In the genomic region with DNA sequence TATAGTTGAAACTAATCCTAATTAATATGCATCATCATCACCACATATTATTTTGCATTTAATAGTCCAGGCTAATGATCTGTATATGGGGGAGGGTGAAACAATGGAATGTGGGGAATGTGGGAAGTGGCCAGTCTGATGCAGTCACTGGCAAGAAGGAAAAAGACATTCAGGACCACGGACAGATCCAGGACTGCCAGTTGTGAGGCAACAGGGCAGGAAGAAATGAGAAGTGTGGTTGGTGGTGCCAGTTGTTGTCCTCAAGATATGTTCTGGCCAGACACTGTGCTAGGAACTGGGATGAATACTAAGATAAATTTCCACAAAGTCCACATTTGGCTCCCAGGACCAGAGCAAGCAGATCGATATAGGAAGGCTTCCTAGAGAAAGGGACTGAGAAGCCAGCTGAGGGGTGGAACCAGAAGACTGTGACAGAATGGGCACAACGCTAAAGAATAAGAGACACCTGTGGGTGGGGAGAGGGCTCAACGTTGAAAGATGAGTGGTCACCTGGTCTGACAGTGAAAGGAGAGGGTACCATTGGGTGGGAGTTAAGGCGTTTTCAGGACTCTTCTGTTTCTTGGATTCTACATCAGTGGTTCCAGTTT, we compare ENCODE assay signal across 8 cellular contexts. TPM values are rescaled to one million over a fixed set of nuclear protein-coding genes. Genes with fewer than 3 reads are reported as not detected.
DNase-seq lines count a peak whose midpoint lies in the region; ATAC-seq and TF ChIP-seq lines count a peak whose summit lies in the region.

No MANE protein-coding gene starts in this region.

- H3K9me3 ChIP-seq in PC-3 (ENCODE audit: low read length) = no peaks in the 10 kb centered on the region

- no peak for ATAC-seq in PC-3

- H3K36me3 ChIP-seq in PC-3 (ENCODE audit: low read depth, low read length) = no peaks in the 10 kb centered on the region

- H4K20me1 ChIP-seq in PC-3 (ENCODE audit: low read length) = no peaks in the 10 kb centered on the region

- H3K4me1 ChIP-seq in PC-3 (ENCODE audit: insufficient read depth, low read length) = no peaks in the 10 kb centered on the region

- H3K27me3 ChIP-seq in PC-3 (ENCODE audit: low read length) = peaks cover 23% of the 10 kb centered on the region; the same call in 1 of the 2 replicates

- no peaks in the 10 kb centered on the region for H3K9me2 ChIP-seq in PC-3 (replicated peaks; ENCODE audit: low read length)

- H3K9ac ChIP-seq in PC-3 (ENCODE audit: low read length) = no peak overlapping the region

- H3K4me2 ChIP-seq in PC-3 (ENCODE audit: low read length) = no peak overlapping the region

- no peak overlapping the region for H3K27ac ChIP-seq in PC-3 (ENCODE audit: low read length)

- CTCF ChIA-PET in PC-3 (lab: Charles Lee) = no interaction called here

- TF ChIP-seq CTCF in PC-3 (conservative IDR thresholded peaks at IDR 0.05; ENCODE audit: low read depth, low read length) (no peak), epithelial cell of esophagus (IDR thresholded peaks at IDR 0.05; ENCODE audit: insufficient read depth, low read depth, low read length, missing control alignments) (no peak), retinal pigment epithelial cell (conservative IDR thresholded peaks at IDR 0.05; ENCODE audit: low read depth, low read length) (no peak)

- intact Hi-C loops in PC-3 (cut with micrococcal nuclease) = loop anchor here (1.0 kb wide), 1 partner anchor 19 kb away; no protein-coding TSS in a partner anchor

- H2AFZ ChIP-seq in PC-3 (ENCODE audit: low read length) = no peak overlapping the region

- H3K4me3 ChIP-seq in PC-3 (ENCODE audit: low read length) (no peak overlapping the region), epithelial cell of esophagus (ENCODE audit: low read length) (no peak overlapping the region), retinal pigment epithelial cell (ENCODE audit: low read length) (no peak overlapping the region)

- POLR2A ChIA-PET in PC-3 (lab: Charles Lee; ENCODE audit: unreplicated experiment) = no interaction called here

- no peaks in the 10 kb centered on the region for H3F3A ChIP-seq in PC-3 (ENCODE audit: low read length, unreplicated experiment)

- H3K79me2 ChIP-seq in PC-3 (ENCODE audit: low read length) = no peaks in the 10 kb centered on the region

- DNase-seq in activated CD4-positive, alpha-beta T cell treated with anti-CD3 and anti-CD28 coated beads for 48 hours = peak; percentile 15
- no peak for DNase-seq in activated CD4-positive, alpha-beta T cell treated with anti-CD3 and anti-CD28 coated beads, Interleukin-2, amount 50 U/mL, for 48 hours
- peak; percentile 77 for DNase-seq in PC-3
- peak; percentile 70 for DNase-seq in epithelial cell of esophagus (ENCODE audit: low read depth)
- DNase-seq in retinal pigment epithelial cell (ENCODE audit: low read depth) = peak; percentile 38
- no peak for DNase-seq in NK-92 (lab: John Stamatoyannopoulos, UW; ENCODE audit: unreplicated experiment)
- DNase-seq in stimulated activated naive CD4-positive, alpha-beta T cell treated with Interleukin-2 at 50 U/mL for 16 hours (lab: John Stamatoyannopoulos, UW) = no peak
- DNase-seq in NCI-H510A (lab: John Stamatoyannopoulos, UW) = no peak

- BruUV-seq in PC-3 (replicated peaks; lab: Mats Ljungman, UMichigan) = no TSS peak

RNA-seq across cellular contexts. Expression of gene TPBGL, which starts 6.8 kb away (rescaled TPM):
- total RNA-seq in PC-3 (2014; rRNA removed) = not detected in 2 replicates

Comparison
In these comparisons a context has a peak if more than half of its experiments do, and no peak if none do; other contexts are left out.
1. DNase-seq: peak in activated CD4-positive, alpha-beta T cell treated with anti-CD3 and anti-CD28 coated beads for 48 hours (single experiment), PC-3 (single experiment), epithelial cell of esophagus (single experiment) and retinal pigment epithelial cell (single experiment); none in activated CD4-positive, alpha-beta T cell treated with anti-CD3 and anti-CD28 coated beads, Interleukin-2, amount 50 U/mL, for 48 hours (0 of 2), NK-92 (single experiment), stimulated activated naive CD4-positive, alpha-beta T cell treated with Interleukin-2 at 50 U/mL for 16 hours (single experiment) and NCI-H510A (single experiment).